8 cellular contexts compared by ENCODE assay signal in the genomic region with DNA sequence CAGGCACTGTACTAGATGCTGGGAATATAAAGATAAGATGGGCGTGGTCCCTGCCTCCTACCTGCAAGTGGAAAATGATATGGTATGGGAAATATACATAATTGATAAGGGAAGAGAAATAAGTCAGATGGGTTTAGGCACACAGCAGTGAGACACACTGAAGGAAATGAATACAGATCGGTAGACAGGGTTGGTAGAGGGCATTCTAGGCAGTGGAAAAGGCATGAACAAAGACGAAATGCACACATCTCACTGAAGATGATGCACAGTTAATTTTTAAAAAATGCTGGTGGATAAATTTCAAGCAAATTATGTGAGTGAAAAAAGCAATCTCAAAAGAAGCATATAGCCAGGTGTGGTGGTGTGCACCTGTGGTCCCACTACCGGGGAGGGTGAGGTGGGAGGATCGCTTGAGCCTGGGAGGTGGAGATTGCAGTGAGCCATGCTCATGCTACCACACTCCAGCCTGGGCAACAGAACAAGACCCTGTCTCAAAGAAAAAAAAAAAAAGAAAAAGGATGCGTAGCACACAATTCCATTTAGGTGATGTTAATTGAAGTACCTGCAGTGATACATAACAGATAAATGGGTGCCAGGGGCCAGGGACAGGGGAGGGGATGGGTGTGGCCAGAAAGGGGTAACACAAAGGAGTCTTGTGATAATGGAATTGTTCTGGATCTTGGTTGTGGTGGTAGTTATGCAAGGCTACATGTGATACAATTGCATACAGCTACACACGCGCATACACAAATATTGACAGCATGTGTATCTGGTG. TPM values are rescaled to one million over a fixed set of nuclear protein-coding genes. Genes with fewer than 3 reads are reported as not detected.
DNase-seq lines count a peak whose midpoint lies in the region; ATAC-seq and TF ChIP-seq lines count a peak whose summit lies in the region.
"Not testable (repeated sequence)": the region's sequence is repeated elsewhere in the genome, so short reads cannot be mapped to it uniquely, and the experiment has no call there.

No MANE protein-coding gene starts in this region.

- H4K20me1 ChIP-seq in osteoblast (ENCODE audit: insufficient read depth, low read length), result not testable (repeated sequence)

- ATAC-seq in activated T-cell treated with anti-CD3 and anti-CD28 coated beads, Interleukin-2, amount 50 U/mL, for 72 hours (replicated peaks in 1 of 2); central memory CD8-positive, alpha-beta T cell (replicated peaks; ENCODE audit: extremely low read depth, poor library complexity, severe bottlenecking); memory B cell (ENCODE audit: low read depth): not testable (repeated sequence)
- ATAC-seq in upper lobe of right lung, result peak; percentile 53

- H3K27ac ChIP-seq in osteoblast (ENCODE audit: low read depth, low read length); upper lobe of right lung: not testable (repeated sequence)

- not testable (repeated sequence) for H3K9me3 ChIP-seq in osteoblast (ENCODE audit: low read depth, low read length); upper lobe of right lung

- not testable (repeated sequence) for H2AFZ ChIP-seq in osteoblast (ENCODE audit: low read length)

- H3K4me3 ChIP-seq in AG10803 (ENCODE audit: low read length); fibroblast of pulmonary artery (replicated peaks; ENCODE audit: low read depth, low read length); osteoblast (ENCODE audit: insufficient read depth, low read length); upper lobe of right lung: not testable (repeated sequence)

- intact Hi-C loops in upper lobe of right lung (cut with DNase I), result loop anchor here (5.0 kb wide), 1 partner anchor 77 kb away; no protein-coding TSS in a partner anchor

- H3K27me3 ChIP-seq in osteoblast (ENCODE audit: insufficient read depth, low read length); upper lobe of right lung: not testable (repeated sequence)

- H3K36me3 ChIP-seq in osteoblast (ENCODE audit: insufficient read depth, low read length) (peaks cover 37% of the 10 kb centered on the region), upper lobe of right lung (peaks cover 31% of the 10 kb centered on the region)

- peaks cover 23% of the 10 kb centered on the region for H3K27me3 Mint-ChIP-seq in HFFc6 (ENCODE audit: insufficient read depth)
- H3K27me3 Mint-ChIP-seq in activated T-cell treated with anti-CD3 and anti-CD28 coated beads, Interleukin-2, amount 50 U/mL, for 72 hours (ENCODE audit: low read depth); central memory CD8-positive, alpha-beta T cell; memory B cell: not testable (repeated sequence)

- not testable (repeated sequence) for H3K4me1 ChIP-seq in osteoblast (ENCODE audit: insufficient read depth, low read length); upper lobe of right lung

- not testable (repeated sequence) for H3K79me2 ChIP-seq in osteoblast (ENCODE audit: insufficient read depth, low read length)

- H3K4me3 Mint-ChIP-seq in HFFc6; activated T-cell treated with anti-CD3 and anti-CD28 coated beads, Interleukin-2, amount 50 U/mL, for 72 hours; central memory CD8-positive, alpha-beta T cell; memory B cell: not testable (repeated sequence)

- not testable (repeated sequence) for TF ChIP-seq CTCF in AG10803 (conservative IDR thresholded peaks at IDR 0.05; ENCODE audit: low read length); HFFc6 (IDR thresholded peaks at IDR 0.05); fibroblast of pulmonary artery (IDR thresholded peaks at IDR 0.05; ENCODE audit: low read length, missing control alignments); osteoblast (IDR thresholded peaks at IDR 0.05; ENCODE audit: extremely low read depth, low read depth, low read length); upper lobe of right lung (IDR thresholded peaks at IDR 0.05)

- H3K4me2 ChIP-seq in osteoblast (ENCODE audit: insufficient read depth, low read length), result not testable (repeated sequence)

- peaks cover 18% of the 10 kb centered on the region for H3K4me1 Mint-ChIP-seq in HFFc6 (ENCODE audit: low read depth)
- H3K4me1 Mint-ChIP-seq in activated T-cell treated with anti-CD3 and anti-CD28 coated beads, Interleukin-2, amount 50 U/mL, for 72 hours (ENCODE audit: low read depth); memory B cell: not testable (repeated sequence)
- peaks cover 12% of the 10 kb centered on the region for H3K4me1 Mint-ChIP-seq in central memory CD8-positive, alpha-beta T cell

- not testable (repeated sequence) for H3K9me3 Mint-ChIP-seq in HFFc6; activated T-cell treated with anti-CD3 and anti-CD28 coated beads, Interleukin-2, amount 50 U/mL, for 72 hours; central memory CD8-positive, alpha-beta T cell; memory B cell

- peaks cover 25% of the 10 kb centered on the region for H3K36me3 Mint-ChIP-seq in HFFc6 (ENCODE audit: low read depth)
- H3K36me3 Mint-ChIP-seq in activated T-cell treated with anti-CD3 and anti-CD28 coated beads, Interleukin-2, amount 50 U/mL, for 72 hours (ENCODE audit: insufficient read depth in 2 of 2), result peaks cover 16 to 31% of the 10 kb centered on the region in 2 donors
- H3K36me3 Mint-ChIP-seq in central memory CD8-positive, alpha-beta T cell (ENCODE audit: insufficient read depth), result peaks cover 51% of the 10 kb centered on the region
- peaks cover 35% of the 10 kb centered on the region for H3K36me3 Mint-ChIP-seq in memory B cell

- H3K27ac Mint-ChIP-seq in HFFc6 (peak overlapping the region; percentile 3; the same call in 1 of the 2 replicates), memory B cell (peak overlapping the region; percentile 3)
- peak overlapping the region; percentile 31 for H3K27ac Mint-ChIP-seq in activated T-cell treated with anti-CD3 and anti-CD28 coated beads, Interleukin-2, amount 50 U/mL, for 72 hours
- peak overlapping the region; percentile 10 for H3K27ac Mint-ChIP-seq in central memory CD8-positive, alpha-beta T cell (ENCODE audit: low read depth)

- DNase-seq in AG10803 (ENCODE audit: low read depth) (peak; percentile 22), HFFc6 (peak; percentile 30), fibroblast of pulmonary artery (ENCODE audit: low read depth) (peak; percentile 45), osteoblast (ENCODE audit: insufficient read length, low spot score, missing footprints) (peak; percentile 60)
- not testable (repeated sequence) for DNase-seq in activated T-cell treated with anti-CD3 and anti-CD28 coated beads, Interleukin-2, amount 50 U/mL, for 72 hours; central memory CD8-positive, alpha-beta T cell (ENCODE audit: low spot score in 2 of 2); memory B cell (ENCODE audit: low spot score in 2 of 2); upper lobe of right lung

RNA-seq across cellular contexts. Expression of a gene that starts 10.4 kb away (rescaled TPM):
- 1,000 to 10,000 TPM; 1,668 to 2,517 (median 1,780) TPM for total RNA-seq in HFFc6 (2021; fragmentation: NEBNext Ultra II Directional; extraction: Animal tissue kit (Norgen Biotek cat#: 25700))
- total RNA-seq in activated T-cell treated with anti-CD3 and anti-CD28 coated beads, Interleukin-2, amount 50 U/mL, for 72 hours, result 1 to 10 TPM; 7.2 to 8.9 TPM
- total RNA-seq in osteoblast (3,614 and 3,853 TPM in 2 replicates), upper lobe of right lung (465 TPM)

RNA-seq across cellular contexts. Expression of a gene that starts 22.3 kb away (rescaled TPM):
- total RNA-seq in HFFc6 (2021; fragmentation: NEBNext Ultra II Directional; extraction: Animal tissue kit (Norgen Biotek cat#: 25700)), result 10 to 100 TPM; 64.1 to 73.6 (median 68.0) TPM
- total RNA-seq in activated T-cell treated with anti-CD3 and anti-CD28 coated beads, Interleukin-2, amount 50 U/mL, for 72 hours, result 100 to 1,000 TPM; 139 to 147 TPM
- 44.5 and 51.9 TPM in 2 replicates for total RNA-seq in osteoblast
- 57.8 TPM for total RNA-seq in upper lobe of right lung

RNA-seq across cellular contexts. Expression of a gene that starts 22.9 kb away (rescaled TPM):
- 10 to 100 TPM; 17.7 to 25.6 (median 22.1) TPM for total RNA-seq in HFFc6 (2021; fragmentation: NEBNext Ultra II Directional; extraction: Animal tissue kit (Norgen Biotek cat#: 25700))
- total RNA-seq in activated T-cell treated with anti-CD3 and anti-CD28 coated beads, Interleukin-2, amount 50 U/mL, for 72 hours, result 10 to 100 TPM; 30.7 to 33.5 TPM
- total RNA-seq in osteoblast (13.4 and 14.7 TPM in 2 replicates), upper lobe of right lung (27.1 TPM)

RNA-seq across cellular contexts. Expression of a gene that starts 31.0 kb away (rescaled TPM):
- total RNA-seq in HFFc6 (2021; fragmentation: NEBNext Ultra II Directional; extraction: Animal tissue kit (Norgen Biotek cat#: 25700)), result 10 to 100 TPM; 33.9 to 53.9 (median 37.7) TPM
- 10 to 100 TPM; 32.0 to 40.3 TPM for total RNA-seq in activated T-cell treated with anti-CD3 and anti-CD28 coated beads, Interleukin-2, amount 50 U/mL, for 72 hours
- total RNA-seq in osteoblast (27.5 and 35.7 TPM in 2 replicates), upper lobe of right lung (107 TPM)

Comparison
In these comparisons a context has a peak if more than half of its experiments do, and no peak if none do; other contexts are left out.
1. RNA of a gene that starts 10.4 kb away (total RNA-seq): 3,614 to 3,853 TPM in osteoblast, 1,668 to 2,517 TPM in HFFc6 and 465 TPM in upper lobe of right lung (single experiment); 7.2 to 8.9 TPM in activated T-cell treated with anti-CD3 and anti-CD28 coated beads, Interleukin-2, amount 50 U/mL, for 72 hours; every median in the first group is over 10 times any median in the second.
2. Peak in every context shown above with its lines, with median percentiles within 50 percentile points of each other: H3K27ac Mint-ChIP-seq.